In the genomic region with DNA sequence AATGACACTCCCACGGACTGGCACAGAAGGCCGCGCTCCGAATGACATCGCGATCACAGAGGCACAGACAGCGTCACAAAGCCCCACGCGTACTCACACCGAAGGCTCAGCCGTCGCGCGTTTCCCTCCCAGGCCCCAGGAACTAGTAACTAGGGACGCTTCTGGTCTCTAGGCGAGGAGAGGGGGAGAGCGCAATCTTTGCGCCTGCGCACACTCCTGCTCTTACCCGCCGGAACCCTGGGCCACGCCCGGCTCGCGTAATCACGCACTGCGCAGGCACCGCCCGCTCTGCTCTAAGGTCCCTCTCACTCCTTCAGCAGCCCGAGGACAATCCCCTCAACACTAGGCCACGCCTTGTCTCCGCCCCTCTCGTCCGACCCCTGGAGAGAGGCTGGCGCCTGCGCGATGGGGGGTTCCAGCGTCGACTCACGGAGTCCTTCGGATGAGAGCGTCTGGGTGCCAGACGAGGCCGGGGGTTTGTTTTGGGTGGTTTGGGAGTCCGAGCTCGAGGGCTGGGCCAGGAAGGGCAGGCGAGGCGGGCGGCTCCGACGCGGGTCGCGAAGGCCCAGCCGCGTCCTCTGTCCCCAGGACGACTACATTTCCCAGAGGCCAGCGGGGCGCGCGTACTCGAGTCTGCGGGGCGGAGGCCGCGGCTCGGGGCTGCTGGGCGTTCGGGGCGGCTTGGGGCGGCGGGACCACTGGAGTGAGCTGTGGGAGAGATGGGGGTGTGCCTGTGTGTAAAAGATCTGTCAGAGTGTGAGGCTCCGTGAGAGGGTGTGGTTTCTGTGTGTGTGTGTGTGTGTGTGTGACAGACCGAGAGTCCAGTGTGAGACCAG, we compare ENCODE assay signal across 8 cellular contexts. TPM values are rescaled to one million over a fixed set of nuclear protein-coding genes. Genes with fewer than 3 reads are reported as not detected.
DNase-seq lines count a peak whose midpoint lies in the region; ATAC-seq, FAIRE-seq and TF ChIP-seq lines count a peak whose summit lies in the region.

ZNF471 (plus strand) TSS at position 410 of the 836 bp plus-strand sequence. CDS start 3,717 bp downstream, outside the sequence.

- no peak within 1 kb of the TSS for H3K4me2 ChIP-seq in MM.1S (ENCODE audit: low read depth, low read length)

- peak in 1 of 2 donors; percentile 46 for TF ChIP-seq POLR2A in tibial nerve (IDR thresholded peaks at IDR 0.05)

- TF ChIP-seq EP300 in tibial nerve (IDR thresholded peaks at IDR 0.05), result peak; percentile 76 to 79

- H3K36me3 ChIP-seq in adipocyte (ENCODE audit: control insufficient read depth, insufficient read depth, low read length, severe bottlenecking) (peaks cover 12% of the 10 kb centered on the region), heart right ventricle (peaks cover 0 to 15% (median 2%) of the 10 kb centered on the region in 9 donors), tibial nerve (peaks cover 0 to 27% (median 0%) of the 10 kb centered on the region in 3 donors), MM.1S (replicated peaks; ENCODE audit: insufficient read depth, low read length) (no peaks in the 10 kb centered on the region)

- ATAC-seq in T-cell (replicated peaks in 1 of 4) (peak; percentile 98 to 99 (median 98)), heart right ventricle (peak; percentile 100)

- H3K27me3 ChIP-seq in adipocyte (replicated peaks; ENCODE audit: control insufficient read depth, insufficient read depth, low read length) (no peaks in the 10 kb centered on the region), heart right ventricle (no peaks in the 10 kb centered on the region), tibial nerve (no peaks in the 10 kb centered on the region), MM.1S (replicated peaks; ENCODE audit: insufficient read depth, low read length) (no peaks in the 10 kb centered on the region)

- peaks cover 14% of the 10 kb centered on the region for H3K4me1 ChIP-seq in adipocyte (ENCODE audit: control insufficient read depth, insufficient read depth, low read length)
- peaks cover 0 to 17% (median 11%) of the 10 kb centered on the region in 9 donors for H3K4me1 ChIP-seq in heart right ventricle
- H3K4me1 ChIP-seq in tibial nerve, result peaks cover 0 to 18% (median 2%) of the 10 kb centered on the region in 4 donors
- no peaks in the 10 kb centered on the region for H3K4me1 ChIP-seq in MM.1S (ENCODE audit: low read length)

- peaks cover 4 to 8% of the 10 kb centered on the region in 2 donors for H3K27me3 Mint-ChIP-seq in T-cell

- FAIRE-seq in HTR-8/SVneo (lab: Jason Lieb, UNC), result peak; percentile 95

- peak; percentile 100 for DNase-seq in AG20443 (ENCODE audit: low spot score)
- peak; percentile 94 for DNase-seq in HTR-8/SVneo (ENCODE audit: insufficient read length, low spot score)
- DNase-seq in T-cell, result peak; percentile 50 to 96 (median 82)
- DNase-seq in adipocyte (ENCODE audit: low read depth), result peak; percentile 100
- peak; percentile 99 for DNase-seq in heart right ventricle
- DNase-seq in posterior cingulate gyrus, result peak; percentile 98 to 100 (median 99)
- DNase-seq in tibial nerve (ENCODE audit: low spot score in 2 of 2), result peak; percentile 95 to 96
- DNase-seq in MM.1S, result no peak

- intact Hi-C loops in heart right ventricle (cut with DNase I) (loop anchor here in 4 of 10 donors (1.0 to 10.0 kb wide), 6 partner anchors 29 to 103 kb away; partner anchors contain the start of genes ZFP28 (in 3 of the 4), ZNF470 (in 1 of the 4) and ZNF583 (in 1 of the 4)), posterior cingulate gyrus (cut with DNase I) (loop anchor here (2.0 kb wide), 1 partner anchor 31 kb away; the partner anchor contains the start of gene ZFP28)

- H3K9me2 ChIP-seq in MM.1S (replicated peaks; ENCODE audit: insufficient read depth, low read length), result no peaks in the 10 kb centered on the region

- peaks cover 0 to 7% (median 6%) of the 10 kb centered on the region in 3 donors for H3K4me1 Mint-ChIP-seq in T-cell

- no peaks in the 10 kb centered on the region for H3F3A ChIP-seq in MM.1S (ENCODE audit: insufficient read depth, low read length)

- no peak for TF ChIP-seq CTCF in heart right ventricle (IDR thresholded peaks at IDR 0.05)
- TF ChIP-seq CTCF in tibial nerve (IDR thresholded peaks at IDR 0.05), result peak in 1 of 5 experiments; percentile 21
- no peak for TF ChIP-seq CTCF in MM.1S (IDR thresholded peaks at IDR 0.05; ENCODE audit: low read length)

- H3K9me3 ChIP-seq in adipocyte (ENCODE audit: control insufficient read depth, low read length) (peaks cover 19% of the 10 kb centered on the region), heart right ventricle (peaks cover 0 to 76% (median 6%) of the 10 kb centered on the region in 11 donors), tibial nerve (peaks cover 0 to 58% (median 10%) of the 10 kb centered on the region in 4 donors), MM.1S (replicated peaks; ENCODE audit: insufficient read depth, low read length) (no peaks in the 10 kb centered on the region)

- H3K9ac ChIP-seq in adipocyte (ENCODE audit: low read length), result peak within 1 kb of the TSS; percentile 93
- H3K9ac ChIP-seq in MM.1S (ENCODE audit: low read length), result no peak within 1 kb of the TSS

- H3K27ac Mint-ChIP-seq in T-cell, result no peak within 1 kb of the TSS

- H3K27ac ChIP-seq in heart right ventricle (peak within 1 kb of the TSS; percentile 93 to 99 (median 98)), tibial nerve (peak within 1 kb of the TSS; percentile 88 to 100 (median 93)), MM.1S (ENCODE audit: low read length) (no peak within 1 kb of the TSS)

- no peak within 1 kb of the TSS for H2AFZ ChIP-seq in MM.1S (ENCODE audit: low read length)

- CTCF ChIA-PET in T-cell (lab: Charles Lee), result no interaction called here

- H3K79me2 ChIP-seq in MM.1S (ENCODE audit: low read length), result no peaks in the 10 kb centered on the region

- peaks cover 4% of the 10 kb centered on the region for H3K36me3 Mint-ChIP-seq in T-cell

- H3K4me3 ChIP-seq in adipocyte (ENCODE audit: low read length) (peak within 1 kb of the TSS; percentile 90), heart right ventricle (peak within 1 kb of the TSS; percentile 48 to 85 (median 71)), tibial nerve (peak within 1 kb of the TSS; percentile 52 to 86 (median 64)), MM.1S (ENCODE audit: low read length) (no peak within 1 kb of the TSS)

- no peak within 1 kb of the TSS for H3K4me3 Mint-ChIP-seq in T-cell

- 0 to 1% methylated on average over 74 of the region's 74 CpGs for WGBS in heart right ventricle, 2 donors
- WGBS in tibial nerve, 2 donors, result 2% methylated on average over 31 to 74 of the region's 74 CpGs

- peaks cover 16 to 27% (median 25%) of the 10 kb centered on the region in 3 donors for H3K9me3 Mint-ChIP-seq in T-cell

- POLR2A ChIA-PET in T-cell (lab: Charles Lee), result no interaction called here

- no peaks in the 10 kb centered on the region for H4K20me1 ChIP-seq in MM.1S (ENCODE audit: insufficient read depth, low read length)

RNA-seq across cellular contexts. Expression of gene ZNF471, which starts in this region (rescaled TPM):
- total RNA-seq in T-cell, result 1 to 10 TPM; 1.4 to 3.5 (median 2.2) TPM
- 1 to 10 TPM; 3.9 to 7.7 (median 5.5) TPM for total RNA-seq in heart right ventricle
- polyA plus RNA-seq in heart right ventricle, result 1 to 10 TPM; 1.9 to 6.3 TPM
- 10 to 100 TPM in 3 of 4 donors, 1 to 10 TPM in 1; 9.4 to 15.6 (median 11.3) TPM for total RNA-seq in tibial nerve
